In genomic region chr2:45442026-45442425, GRCh38 we compare ENCODE assay signal across 18 cellular contexts.
DNase-seq lines count a peak whose midpoint lies in the region; ATAC-seq, FAIRE-seq and TF ChIP-seq lines count a peak whose summit lies in the region.
"Had no signal": no experiment of that assay in that cellular context is flagged by ENCODE, and none has a peak within 500 bp of the region (broad histone marks: within the 10 kb centered on the region; RNA-seq: fewer than 3 reads in every experiment).

No MANE protein-coding gene starts in this region.

- ATAC-seq in K562, result no peak
- ATAC-seq in omental fat pad (ENCODE audit: low FRiP score), result no peak
- ATAC-seq in HG02571 (IDR thresholded peaks at IDR 0.05; ENCODE audit: unreplicated experiment), result no peak

- H3K4me1 ChIP-seq in Karpas-422 (ENCODE audit: low read length), result peaks cover 29% of the 10 kb centered on the region
- peaks cover 58% of the 10 kb centered on the region for H3K4me1 ChIP-seq in OCI-LY1 (ENCODE audit: insufficient read depth, low read length, severe bottlenecking)
- H3K4me1 ChIP-seq in K562 (replicated peaks in 1 of 2; ENCODE audit: control insufficient read depth in 2 of 2, insufficient read depth in 2 of 2, low read length in 2 of 2), result peaks cover 0 to 15% of the 10 kb centered on the region in 2 experiments; a peak in 2 of 5 replicates
- H3K4me1 ChIP-seq: BLaER1 treated with 17β-estradiol and CSF1 and Interleukin-3, amounts not matched to agents 10 nM and 100 nM had no signal

- intact Hi-C loops in K562 (cut with micrococcal nuclease), result no loop called here

- H3K27ac ChIP-seq in Karpas-422 (ENCODE audit: low read length) (no peak overlapping the region), OCI-LY1 (ENCODE audit: low read depth, low read length, poor library complexity, severe bottlenecking) (peak overlapping the region; percentile 94), K562 (ENCODE audit: extremely low read depth, low read depth, low read length) (no peak overlapping the region)
- H3K27ac ChIP-seq: BLaER1 treated with 17β-estradiol and CSF1 and Interleukin-3, amounts not matched to agents 10 nM and 100 nM; HL-60 had no signal

- 73% methylated on average over 3 of the region's 3 CpGs for WGBS in K562 (ENCODE audit: insufficient coverage, low coverage, missing lambda C conversion rate)

- H3K9me3 ChIP-seq in Karpas-422 (ENCODE audit: low read length) (no peaks in the 10 kb centered on the region), OCI-LY1 (ENCODE audit: low read length) (no peaks in the 10 kb centered on the region), K562 (replicated peaks; ENCODE audit: control insufficient read depth, insufficient read depth, low read depth, low read length) (no peaks in the 10 kb centered on the region)

- H3F3A ChIP-seq in OCI-LY1 (ENCODE audit: insufficient read depth, low read length), result no peaks in the 10 kb centered on the region

- H2AFZ ChIP-seq in Karpas-422 (ENCODE audit: low read length) (no peak overlapping the region), OCI-LY1 (ENCODE audit: low read length) (no peak overlapping the region), K562 (ENCODE audit: low read depth, low read length) (no peak overlapping the region)

- CTCF ChIA-PET in K562 (lab: Yijun Ruan, JAX; ENCODE audit: low intra/inter-chr PET ratio), result no interaction called here

- no peaks in the 10 kb centered on the region for H4K20me1 ChIP-seq in Karpas-422 (ENCODE audit: insufficient read depth, low read depth, low read length)
- no peaks in the 10 kb centered on the region for H4K20me1 ChIP-seq in OCI-LY1 (ENCODE audit: insufficient read depth, low read length)
- H4K20me1 ChIP-seq in K562 (replicated peaks; ENCODE audit: control insufficient read depth, insufficient read depth, low read length), result no peaks in the 10 kb centered on the region
- H4K20me1 ChIP-seq: BLaER1 treated with 17β-estradiol and CSF1 and Interleukin-3, amounts not matched to agents 10 nM and 100 nM had no signal

- no peak for TF ChIP-seq POLR2A in K562 (conservative IDR thresholded peaks at IDR 0.05)

- BruUV-seq in K562 (replicated peaks; lab: Mats Ljungman, UMichigan), result no TSS peak

- no peak for TF ChIP-seq RAD21 in K562 (CRISPR knock-in tag; conservative IDR thresholded peaks at IDR 0.05 in 1 of 2, IDR thresholded peaks at IDR 0.05 in 1 of 2)

- no peaks in the 10 kb centered on the region for H3K79me2 ChIP-seq in Karpas-422 (ENCODE audit: low read length)
- H3K79me2 ChIP-seq in OCI-LY1 (ENCODE audit: insufficient read depth, low read length), result no peaks in the 10 kb centered on the region
- H3K79me2 ChIP-seq in K562 (ENCODE audit: control insufficient read depth, insufficient read depth, low read length), result no peaks in the 10 kb centered on the region

- H3K4me2 ChIP-seq in Karpas-422 (ENCODE audit: low read depth, low read length, poor library complexity, severe bottlenecking), result no peak overlapping the region
- H3K4me2 ChIP-seq in OCI-LY1 (ENCODE audit: low read length), result no peak overlapping the region
- H3K4me2 ChIP-seq in K562 (ENCODE audit: insufficient read depth, low read length), result no peak overlapping the region
- H3K4me2 ChIP-seq: BLaER1 treated with 17β-estradiol and CSF1 and Interleukin-3, amounts not matched to agents 10 nM and 100 nM had no signal

- H3K27me3 ChIP-seq in Karpas-422 (ENCODE audit: low read length) (no peaks in the 10 kb centered on the region), OCI-LY1 (ENCODE audit: insufficient read depth, low read length) (no peaks in the 10 kb centered on the region), K562 (ENCODE audit: control insufficient read depth in 2 of 2, insufficient read depth in 2 of 2, low read length in 2 of 2) (no peaks in the 10 kb centered on the region)
- H3K27me3 ChIP-seq: BLaER1 treated with 17β-estradiol and CSF1 and Interleukin-3, amounts not matched to agents 10 nM and 100 nM had no signal

- no peak for TF ChIP-seq CTCF in OCI-LY1 (IDR thresholded peaks at IDR 0.05; ENCODE audit: low read length)
- no peak for TF ChIP-seq CTCF in K562 (IDR thresholded peaks at IDR 0.05 in 2 of 3, conservative IDR thresholded peaks at IDR 0.05 in 1 of 3; ENCODE audit: insufficient read depth in 2 of 3, low read depth in 1 of 3, low read length in 3 of 3)
- TF ChIP-seq CTCF in omental fat pad (IDR thresholded peaks at IDR 0.05), result no peak

- H3K9me1 ChIP-seq in K562 (ENCODE audit: control insufficient read depth, insufficient read depth, low read length), result no peaks in the 10 kb centered on the region

- POLR2A ChIA-PET in K562 (lab: Yijun Ruan, JAX), result no interaction called here

- no peak overlapping the region for H3K4me3 ChIP-seq in Karpas-422 (ENCODE audit: low read length)
- H3K4me3 ChIP-seq in OCI-LY1 (ENCODE audit: low read depth, low read length, poor library complexity, severe bottlenecking), result no peak overlapping the region
- H3K4me3 ChIP-seq in K562, result no peak overlapping the region
- H3K4me3 ChIP-seq: BLaER1 treated with 17β-estradiol and CSF1 and Interleukin-3, amounts not matched to agents 10 nM and 100 nM had no signal

- DNase-seq in Karpas-422 (peak; percentile 35), K562 (ENCODE audit: extremely low read depth in 1 of 4, low spot score in 3 of 4) (no peak), omental fat pad (ENCODE audit: low spot score) (no peak), activated gamma-delta T cell treated with Interleukin-2 at 50 U/mL for 16 hours (no peak), NCI-H1436 treated with DMSO at 0.1 percent for 48 hours (lab: John Stamatoyannopoulos, UW) (no peak)
- DNase-seq: CD8-positive, alpha-beta memory T cell; COR-L47; DMS 273 treated with DMSO at 0.1 percent for 48 hours; DMS53; DND-41; EL; H9 had no signal

- H3K9ac ChIP-seq in Karpas-422 (ENCODE audit: low read length) (no peak overlapping the region), OCI-LY1 (ENCODE audit: low read length) (no peak overlapping the region), K562 (ENCODE audit: insufficient read depth in 1 of 2, low read depth in 2 of 2, low read length in 2 of 2) (no peak overlapping the region)
- H3K9ac ChIP-seq: BLaER1 treated with 17β-estradiol and CSF1 and Interleukin-3, amounts not matched to agents 10 nM and 100 nM had no signal

- H3K36me3 ChIP-seq in Karpas-422 (ENCODE audit: insufficient read depth, low read length), result no peaks in the 10 kb centered on the region
- no peaks in the 10 kb centered on the region for H3K36me3 ChIP-seq in OCI-LY1 (ENCODE audit: insufficient read depth, low read length)
- no peaks in the 10 kb centered on the region for H3K36me3 ChIP-seq in K562 (ENCODE audit: control insufficient read depth, insufficient read depth, low read length)

- in situ Hi-C loops in K562 (cut with MboI), result no loop called here

- FAIRE-seq in K562 (lab: Jason Lieb, UNC), result peak; percentile 15
- FAIRE-seq: GM12891, H1 had no signal

- H3K9me2 ChIP-seq in Karpas-422 (replicated peaks; ENCODE audit: insufficient read depth, low read length) (no peaks in the 10 kb centered on the region), OCI-LY1 (ENCODE audit: low read depth, low read length) (no peaks in the 10 kb centered on the region)

- no peak for TF ChIP-seq EP300 in K562 (IDR thresholded peaks at IDR 0.05; ENCODE audit: low read length)

TF ChIP-seq in K562, 482 proteins besides CTCF, POLR2A, EP300 and RAD21:
- TF ChIP-seq ATF2 (CRISPR knock-in tag; IDR thresholded peaks at IDR 0.05) (no peak), TCFL5 (CRISPR knock-in tag; conservative IDR thresholded peaks at IDR 0.05) (no peak), FOXJ3 (CRISPR knock-in tag; IDR thresholded peaks at IDR 0.05) (no peak), HCFC1 (IDR thresholded peaks at IDR 0.05; ENCODE audit: low read depth, low read length) (no peak), FOXA1 (IDR thresholded peaks at IDR 0.05; ENCODE audit: borderline replicate concordance) (no peak), CREB1 (IDR thresholded peaks at IDR 0.05) (no peak), CREB1 (CRISPR knock-in tag; IDR thresholded peaks at IDR 0.05) (no peak), PYGO2 (tag; IDR thresholded peaks at IDR 0.05) (no peak), SRF (CRISPR knock-in tag; IDR thresholded peaks at IDR 0.05) (no peak), RFX1 (IDR thresholded peaks at IDR 0.05) (no peak)
TF ChIP-seq in K562: peak in this region for 0.
